In genomic region chr2:239554761-239555565, GRCh38 we compare ENCODE assay signal across 23 cellular contexts.
A peak's percentile ranks its signal among the peaks of the same experiment; 100 is the strongest.
DNase-seq lines count a peak whose midpoint lies in the region; ATAC-seq and TF ChIP-seq lines count a peak whose summit lies in the region.
"Had no signal": no experiment of that assay in that cellular context is flagged by ENCODE, and none has a peak within 500 bp of the region (broad histone marks: within the 10 kb centered on the region; RNA-seq: fewer than 3 reads in every experiment).

No MANE protein-coding gene starts in this region.

- no peaks in the 10 kb centered on the region for H3K36me3 Mint-ChIP-seq in activated naive CD4-positive, alpha-beta T cell treated with anti-CD3 and anti-CD28 coated beads, Interleukin-2, amount 10 ng/mL, durations not matched to agents 7 days and 5 days
- no peaks in the 10 kb centered on the region for H3K36me3 Mint-ChIP-seq in activated naive CD4-positive, alpha-beta T cell treated with anti-CD3 and anti-CD28 coated beads for 36 hours (ENCODE audit: low read depth)
- H3K36me3 Mint-ChIP-seq in T-helper 17 cell (ENCODE audit: low read depth) = peaks cover 3% of the 10 kb centered on the region

- no peak overlapping the region for H3K4me3 ChIP-seq in BLaER1 treated with 17β-estradiol and CSF1 and Interleukin-3, amounts not matched to agents 10 nM and 100 nM
- H3K4me3 ChIP-seq in sigmoid colon = no peak overlapping the region
- no peak overlapping the region for H3K4me3 ChIP-seq in gastroesophageal sphincter
- H3K4me3 ChIP-seq in HAP-1 = no peak overlapping the region
- H3K4me3 ChIP-seq in upper lobe of right lung = no peak overlapping the region
- H3K4me3 ChIP-seq: GM23248, SJSA1 had no signal

- H3K9ac ChIP-seq in BLaER1 treated with 17β-estradiol and CSF1 and Interleukin-3, amounts not matched to agents 10 nM and 100 nM = no peak overlapping the region
- H3K9ac ChIP-seq: GM23248, KMS-11 had no signal

- ATAC-seq in T-helper 17 cell (no peak), gastroesophageal sphincter (no peak), upper lobe of right lung (no peak)

- H3K4me2 ChIP-seq in BLaER1 treated with 17β-estradiol and CSF1 and Interleukin-3, amounts not matched to agents 10 nM and 100 nM = peak overlapping the region in 9 of 11 experiments; percentile 13 to 68 (median 36); a peak in 16 of 22 replicates
- H3K4me2 ChIP-seq: KMS-11 had no signal

- peaks cover 11% of the 10 kb centered on the region for H3K4me1 Mint-ChIP-seq in activated naive CD4-positive, alpha-beta T cell treated with anti-CD3 and anti-CD28 coated beads, Interleukin-2, amount 10 ng/mL, durations not matched to agents 7 days and 5 days
- peaks cover 11% of the 10 kb centered on the region for H3K4me1 Mint-ChIP-seq in activated naive CD4-positive, alpha-beta T cell treated with anti-CD3 and anti-CD28 coated beads for 36 hours (ENCODE audit: low read depth)
- peaks cover 14% of the 10 kb centered on the region for H3K4me1 Mint-ChIP-seq in T-helper 17 cell

- TF ChIP-seq CTCF in sigmoid colon (IDR thresholded peaks at IDR 0.05) = no peak
- TF ChIP-seq CTCF in gastroesophageal sphincter (IDR thresholded peaks at IDR 0.05) = no peak
- TF ChIP-seq CTCF in upper lobe of right lung (IDR thresholded peaks at IDR 0.05) = no peak

- in situ Hi-C loops in HAP-1 (cut with MboI; ENCODE audit: low sequenced_read_pairs) = no loop called here

- 48 to 64% methylated on average over 8 of the region's 8 CpGs for WGBS in sigmoid colon, 2 donors
- WGBS in gastroesophageal sphincter (ENCODE audit: low coverage in 1 of 2), 2 donors = 53 to 57% methylated on average over 5 of the region's 8 CpGs

- peaks cover 0 to 26% (median 15%) of the 10 kb centered on the region in 10 experiments; a peak in 15 of 20 replicates for H3K4me1 ChIP-seq in BLaER1 treated with 17β-estradiol and CSF1 and Interleukin-3, amounts not matched to agents 10 nM and 100 nM
- H3K4me1 ChIP-seq in sigmoid colon (no peaks in the 10 kb centered on the region), gastroesophageal sphincter (no peaks in the 10 kb centered on the region), HAP-1 (no peaks in the 10 kb centered on the region), upper lobe of right lung (no peaks in the 10 kb centered on the region)
- H3K4me1 ChIP-seq: BE2C, SJSA1 had no signal

- H3K27me3 ChIP-seq in BLaER1 treated with 17β-estradiol and CSF1 and Interleukin-3, amounts not matched to agents 10 nM and 100 nM = no peaks in the 10 kb centered on the region
- H3K27me3 ChIP-seq in sigmoid colon (no peaks in the 10 kb centered on the region), gastroesophageal sphincter (no peaks in the 10 kb centered on the region), HAP-1 (ENCODE audit: low read depth) (0 out of 2 replicates have a peak, but pooled peaks cover 3% of the 10 kb centered on the region), upper lobe of right lung (no peaks in the 10 kb centered on the region)
- H3K27me3 ChIP-seq: BE2C had no signal

- CTCF ChIA-PET in activated naive CD4-positive, alpha-beta T cell treated with anti-CD3 and anti-CD28 coated beads, Interleukin-2, amount 10 ng/mL, durations not matched to agents 7 days and 5 days (lab: Charles Lee) = no interaction called here
- CTCF ChIA-PET in activated naive CD4-positive, alpha-beta T cell treated with anti-CD3 and anti-CD28 coated beads for 36 hours (lab: Charles Lee) = interaction anchor here (1.2 kb wide), 1 partner anchor 19 kb away, joined by 4 read pairs; no protein-coding TSS in a partner anchor

- TF ChIP-seq EP300 in sigmoid colon (IDR thresholded peaks at IDR 0.05) = no peak
- no peak for TF ChIP-seq EP300 in gastroesophageal sphincter (IDR thresholded peaks at IDR 0.05)

- H3K27ac ChIP-seq in BLaER1 treated with 17β-estradiol and CSF1 and Interleukin-3, amounts not matched to agents 10 nM and 100 nM = no peak overlapping the region
- H3K27ac ChIP-seq in sigmoid colon (no peak overlapping the region), gastroesophageal sphincter (no peak overlapping the region), upper lobe of right lung (no peak overlapping the region)
- H3K27ac ChIP-seq: GM23248, KMS-11, SJSA1 had no signal

- H3K36me3 ChIP-seq in BLaER1 treated with 17β-estradiol and CSF1 and Interleukin-3, amounts not matched to agents 10 nM and 100 nM = no peaks in the 10 kb centered on the region
- no peaks in the 10 kb centered on the region for H3K36me3 ChIP-seq in sigmoid colon
- H3K36me3 ChIP-seq in gastroesophageal sphincter = no peaks in the 10 kb centered on the region
- no peaks in the 10 kb centered on the region for H3K36me3 ChIP-seq in HAP-1 (replicated peaks)
- H3K36me3 ChIP-seq in upper lobe of right lung = no peaks in the 10 kb centered on the region
- H3K36me3 ChIP-seq: BE2C, SJSA1 had no signal

- intact Hi-C loops in activated naive CD4-positive, alpha-beta T cell treated with anti-CD3 and anti-CD28 coated beads for 36 hours (cut with micrococcal nuclease) = no loop called here
- intact Hi-C loops in sigmoid colon (cut with DNase I) = no loop called here
- intact Hi-C loops in upper lobe of right lung (cut with DNase I) = no loop called here

- H4K20me1 ChIP-seq in BLaER1 treated with 17β-estradiol and CSF1 and Interleukin-3, amounts not matched to agents 10 nM and 100 nM = no peaks in the 10 kb centered on the region

- no peak overlapping the region for H3K4me3 Mint-ChIP-seq in activated naive CD4-positive, alpha-beta T cell treated with anti-CD3 and anti-CD28 coated beads, Interleukin-2, amount 10 ng/mL, durations not matched to agents 7 days and 5 days
- H3K4me3 Mint-ChIP-seq in activated naive CD4-positive, alpha-beta T cell treated with anti-CD3 and anti-CD28 coated beads for 36 hours = no peak overlapping the region
- H3K4me3 Mint-ChIP-seq in T-helper 17 cell = peak overlapping the region; percentile 19
- H3K4me3 Mint-ChIP-seq: CD4-positive, alpha-beta T cell had no signal

- no peak overlapping the region for H3K27ac Mint-ChIP-seq in activated naive CD4-positive, alpha-beta T cell treated with anti-CD3 and anti-CD28 coated beads, Interleukin-2, amount 10 ng/mL, durations not matched to agents 7 days and 5 days
- no peak overlapping the region for H3K27ac Mint-ChIP-seq in activated naive CD4-positive, alpha-beta T cell treated with anti-CD3 and anti-CD28 coated beads for 36 hours
- H3K27ac Mint-ChIP-seq in T-helper 17 cell = peak overlapping the region; percentile 82
- H3K27ac Mint-ChIP-seq: CD4-positive, alpha-beta T cell had no signal

- TF ChIP-seq POLR2A in sigmoid colon (IDR thresholded peaks at IDR 0.05) = no peak
- TF ChIP-seq POLR2A in gastroesophageal sphincter (IDR thresholded peaks at IDR 0.05) = no peak

- peak; percentile 5 for DNase-seq in activated naive CD4-positive, alpha-beta T cell treated with anti-CD3 and anti-CD28 coated beads, Interleukin-2, amount 10 ng/mL, durations not matched to agents 7 days and 5 days
- DNase-seq in activated naive CD4-positive, alpha-beta T cell treated with anti-CD3 and anti-CD28 coated beads for 36 hours = no peak
- DNase-seq in T-helper 17 cell (no peak), sigmoid colon (peak; percentile 48), HAP-1 (ENCODE audit: low spot score in 2 of 2) (no peak), upper lobe of right lung (no peak)
- DNase-seq: 8988T; ACHN; BE2C; CD4-positive, alpha-beta T cell; H7; IMR-90; NCI-H1092 treated with DMSO at 0.1 percent for 48 hours; NCI-H1436; NCI-H187; NCI-H2081 treated with DMSO at 0.1 percent for 48 hours; NCI-H2171 treated with DMSO at 0.1 percent for 48 hours; NCI-H748 treated with DMSO at 0.1 percent for 48 hours had no signal

- H3K27me3 Mint-ChIP-seq in activated naive CD4-positive, alpha-beta T cell treated with anti-CD3 and anti-CD28 coated beads, Interleukin-2, amount 10 ng/mL, durations not matched to agents 7 days and 5 days = peaks cover 41% of the 10 kb centered on the region
- peaks cover 2% of the 10 kb centered on the region for H3K27me3 Mint-ChIP-seq in activated naive CD4-positive, alpha-beta T cell treated with anti-CD3 and anti-CD28 coated beads for 36 hours (ENCODE audit: low read depth)
- H3K27me3 Mint-ChIP-seq in T-helper 17 cell = peaks cover 6% of the 10 kb centered on the region
- H3K27me3 Mint-ChIP-seq: CD4-positive, alpha-beta T cell had no signal

- no peaks in the 10 kb centered on the region for H3K9me3 ChIP-seq in BLaER1 treated with 17β-estradiol and CSF1 and Interleukin-3, amounts not matched to agents 10 nM and 100 nM (replicated peaks in 1 of 11)
- H3K9me3 ChIP-seq in T-helper 17 cell (ENCODE audit: control insufficient read depth, low read length, poor library complexity, severe bottlenecking) = no peaks in the 10 kb centered on the region
- no peaks in the 10 kb centered on the region for H3K9me3 ChIP-seq in sigmoid colon
- no peaks in the 10 kb centered on the region for H3K9me3 ChIP-seq in gastroesophageal sphincter
- no peaks in the 10 kb centered on the region for H3K9me3 ChIP-seq in HAP-1
- H3K9me3 ChIP-seq in upper lobe of right lung = no peaks in the 10 kb centered on the region
- H3K9me3 ChIP-seq: BE2C, SJSA1 had no signal

- H3K9me3 Mint-ChIP-seq in activated naive CD4-positive, alpha-beta T cell treated with anti-CD3 and anti-CD28 coated beads, Interleukin-2, amount 10 ng/mL, durations not matched to agents 7 days and 5 days = no peaks in the 10 kb centered on the region
- no peaks in the 10 kb centered on the region for H3K9me3 Mint-ChIP-seq in activated naive CD4-positive, alpha-beta T cell treated with anti-CD3 and anti-CD28 coated beads for 36 hours

Comparison
In these comparisons a context has a peak if more than half of its experiments do, and no peak if none do; other contexts are left out.
1. DNase-seq: peak in activated naive CD4-positive, alpha-beta T cell treated with anti-CD3 and anti-CD28 coated beads, Interleukin-2, amount 10 ng/mL, durations not matched to agents 7 days and 5 days (single experiment) and sigmoid colon (single experiment); none in activated naive CD4-positive, alpha-beta T cell treated with anti-CD3 and anti-CD28 coated beads for 36 hours (single experiment), T-helper 17 cell (0 of 3), HAP-1 (0 of 2) and upper lobe of right lung (single experiment).